Comparison of ENCODE assay signal across 33 cellular contexts in genomic region chrX:41732260-41732659, GRCh38. TPM values are rescaled to one million over a fixed set of nuclear protein-coding genes. Genes with fewer than 3 reads are reported as not detected.
DNase-seq lines count a peak whose midpoint lies in the region; ATAC-seq and TF ChIP-seq lines count a peak whose summit lies in the region.
"Had no signal": no experiment of that assay in that cellular context is flagged by ENCODE, and none has a peak within 500 bp of the region (broad histone marks: within the 10 kb centered on the region; RNA-seq: fewer than 3 reads in every experiment).

No MANE protein-coding gene starts in this region.

- 0 out of 2 replicates have a peak, but pooled peaks cover 3% of the 10 kb centered on the region for H3K4me1 ChIP-seq in GM23338 (ENCODE audit: insufficient read depth)
- H3K4me1 ChIP-seq: ascending aorta, Caco-2, uterus had no signal

- H3K4me1 Mint-ChIP-seq in GM23338 (peaks cover 14% of the 10 kb centered on the region), WTC11 (peaks cover 10% of the 10 kb centered on the region), naive B cell (peaks cover 22 to 41% (median 24%) of the 10 kb centered on the region in 3 donors)
- H3K4me1 Mint-ChIP-seq: endodermal cell had no signal

- POLR2A ChIA-PET in WTC11 (lab: Charles Lee) = interaction anchor here (0.7 kb wide), 2 partner anchors 22 to 208 kb away, joined by 3 to 4 read pairs; no protein-coding TSS in a partner anchor

- no peaks in the 10 kb centered on the region for H3K27me3 ChIP-seq in GM23338 (ENCODE audit: insufficient read depth)
- H3K27me3 ChIP-seq: ascending aorta had no signal

- CTCF ChIA-PET in WTC11 (lab: Charles Lee) = no interaction called here

- H3K27me3 Mint-ChIP-seq in GM23338 (ENCODE audit: insufficient read depth, low read depth, poor library complexity) = peaks cover 2% of the 10 kb centered on the region
- H3K27me3 Mint-ChIP-seq in WTC11 (ENCODE audit: low read depth) = no peaks in the 10 kb centered on the region
- no peaks in the 10 kb centered on the region for H3K27me3 Mint-ChIP-seq in naive B cell
- H3K27me3 Mint-ChIP-seq: activated CD4-positive, alpha-beta memory T cell treated with anti-CD3 and anti-CD28 coated beads, Interleukin-2, amount 10 ng/mL, durations not matched to agents 7 days and 5 days; stimulated activated naive CD8-positive, alpha-beta T cell treated with anti-CD3 and anti-CD28 coated beads, Interleukin-15, Interleukin-2, amounts not matched to agents 100 ng/mL and 50 ng/mL, for 24 hours had no signal

- H4K20me1 ChIP-seq in GM23338 (replicated peaks; ENCODE audit: insufficient read depth) = no peaks in the 10 kb centered on the region

- H3K36me3 ChIP-seq in GM23338 (ENCODE audit: insufficient read depth) = no peaks in the 10 kb centered on the region
- H3K36me3 ChIP-seq: ascending aorta, thoracic aorta, uterus had no signal

- H3K27ac ChIP-seq in GM23338 (ENCODE audit: low read depth) = no peak overlapping the region
- H3K27ac ChIP-seq: KMS-11, thoracic aorta, uterus had no signal

- no peak overlapping the region for H3K4me3 ChIP-seq in GM23338
- H3K4me3 ChIP-seq: ascending aorta, smooth muscle cell, thoracic aorta, uterus had no signal

- H3K79me2 ChIP-seq in GM23338 (replicated peaks; ENCODE audit: insufficient read depth) = no peaks in the 10 kb centered on the region

- no peaks in the 10 kb centered on the region for H3K9me2 ChIP-seq in GM23338 (ENCODE audit: insufficient read depth)

- peak; percentile 5 for DNase-seq in CD1c-positive myeloid dendritic cell (ENCODE audit: extremely low spot score)
- peak; percentile 2 for DNase-seq in GM23338 (ENCODE audit: low spot score)
- no peak for DNase-seq in WTC11 (ENCODE audit: low spot score)
- DNase-seq in naive B cell = no peak
- no peak for DNase-seq in KG1 (lab: John Stamatoyannopoulos, UW)
- DNase-seq: activated CD4-positive, alpha-beta memory T cell treated with anti-CD3 and anti-CD28 coated beads, Interleukin-2, amount 10 ng/mL, durations not matched to agents 7 days and 5 days; activated effector memory CD4-positive, alpha-beta T cell treated with Interleukin-2 at 50 U/mL for 16 hours; Caco-2; caudate nucleus; DMS79; endodermal cell; GOT3; NCI-H1417; NCI-H2029 treated with DMSO at 0.1 percent for 48 hours; NCI-H526; right cardiac atrium; SHP77; uterus had no signal

- H3K27ac Mint-ChIP-seq in GM23338 (no peak overlapping the region), WTC11 (peak overlapping the region; percentile 55), naive B cell (peak overlapping the region in 5 of 6 donors; percentile 30 to 88 (median 63))
- H3K27ac Mint-ChIP-seq: activated CD4-positive, alpha-beta memory T cell treated with anti-CD3 and anti-CD28 coated beads, Interleukin-2, amount 10 ng/mL, durations not matched to agents 7 days and 5 days; activated naive CD4-positive, alpha-beta T cell treated with anti-CD3 and anti-CD28 coated beads, Interleukin-2, amount 50 U/mL, for 72 hours; endodermal cell; stimulated activated naive CD8-positive, alpha-beta T cell treated with anti-CD3 and anti-CD28 coated beads, Interleukin-15, Interleukin-2, amounts not matched to agents 100 ng/mL and 50 ng/mL, for 24 hours had no signal

- no peaks in the 10 kb centered on the region for H3F3A ChIP-seq in GM23338 (replicated peaks; ENCODE audit: low read depth)

- TF ChIP-seq CTCF in GM23338 (conservative IDR thresholded peaks at IDR 0.05; ENCODE audit: low read depth in 2 of 2) (no peak), WTC11 (IDR thresholded peaks at IDR 0.05) (no peak)

- H3K4me3 Mint-ChIP-seq in GM23338 = no peak overlapping the region
- H3K4me3 Mint-ChIP-seq in WTC11 = no peak overlapping the region
- peak overlapping the region in 1 of 8 donors; percentile 19 for H3K4me3 Mint-ChIP-seq in naive B cell
- H3K4me3 Mint-ChIP-seq: activated CD4-positive, alpha-beta memory T cell treated with anti-CD3 and anti-CD28 coated beads, Interleukin-2, amount 10 ng/mL, durations not matched to agents 7 days and 5 days; endodermal cell; stimulated activated naive CD8-positive, alpha-beta T cell treated with anti-CD3 and anti-CD28 coated beads, Interleukin-15, Interleukin-2, amounts not matched to agents 100 ng/mL and 50 ng/mL, for 24 hours had no signal

- H3K4me2 ChIP-seq in GM23338 = no peak overlapping the region
- H3K4me2 ChIP-seq: KMS-11, smooth muscle cell had no signal

- peak; percentile 71 for ATAC-seq in GM23338
- ATAC-seq in WTC11 = peak; percentile 67
- ATAC-seq in naive B cell (ENCODE audit: low read depth in 2 of 2) = no peak
- ATAC-seq in GM21367 (IDR thresholded peaks at IDR 0.05; ENCODE audit: unreplicated experiment) = no peak
- no peak for ATAC-seq in HG02970 (IDR thresholded peaks at IDR 0.05; ENCODE audit: low FRiP score, unreplicated experiment)
- ATAC-seq: activated naive CD4-positive, alpha-beta T cell treated with anti-CD3 and anti-CD28 coated beads, Interleukin-2, amount 50 U/mL, for 72 hours; esophagus mucosa; Panc1; right cardiac atrium had no signal

- H3K9me3 Mint-ChIP-seq in GM23338 (no peaks in the 10 kb centered on the region), WTC11 (no peaks in the 10 kb centered on the region), naive B cell (peaks cover 0 to 2% (median 0%) of the 10 kb centered on the region in 7 donors)
- H3K9me3 Mint-ChIP-seq: activated CD4-positive, alpha-beta memory T cell treated with anti-CD3 and anti-CD28 coated beads, Interleukin-2, amount 10 ng/mL, durations not matched to agents 7 days and 5 days; activated naive CD4-positive, alpha-beta T cell treated with anti-CD3 and anti-CD28 coated beads, Interleukin-2, amount 50 U/mL, for 72 hours; stimulated activated naive CD8-positive, alpha-beta T cell treated with anti-CD3 and anti-CD28 coated beads, Interleukin-15, Interleukin-2, amounts not matched to agents 100 ng/mL and 50 ng/mL, for 24 hours had no signal

- no peak overlapping the region for H2AFZ ChIP-seq in GM23338

- H3K36me3 Mint-ChIP-seq in GM23338 (ENCODE audit: low read depth) (peaks cover 2% of the 10 kb centered on the region; the same call in 1 of the 3 replicates), WTC11 (no peaks in the 10 kb centered on the region), naive B cell (peaks cover 0 to 7% of the 10 kb centered on the region in 2 donors)
- H3K36me3 Mint-ChIP-seq: activated naive CD4-positive, alpha-beta T cell treated with anti-CD3 and anti-CD28 coated beads, Interleukin-2, amount 50 U/mL, for 72 hours had no signal

TF ChIP-seq in WTC11, 78 proteins besides CTCF, POLR2A, EP300 and RAD21:
- no peak for TF ChIP-seq NR3C1 (CRISPR knock-in tag; conservative IDR thresholded peaks at IDR 0.05; ENCODE audit: low read depth)
- TF ChIP-seq TEAD4 (CRISPR knock-in tag; IDR thresholded peaks at IDR 0.05) = no peak
- no peak for TF ChIP-seq FOXP1 (CRISPR knock-in tag; IDR thresholded peaks at IDR 0.05; ENCODE audit: borderline replicate concordance)
- no peak for TF ChIP-seq ATF1 (CRISPR knock-in tag; IDR thresholded peaks at IDR 0.05)
- TF ChIP-seq ATF6 (CRISPR knock-in tag; IDR thresholded peaks at IDR 0.05) = no peak
- TF ChIP-seq, protein P1, sequence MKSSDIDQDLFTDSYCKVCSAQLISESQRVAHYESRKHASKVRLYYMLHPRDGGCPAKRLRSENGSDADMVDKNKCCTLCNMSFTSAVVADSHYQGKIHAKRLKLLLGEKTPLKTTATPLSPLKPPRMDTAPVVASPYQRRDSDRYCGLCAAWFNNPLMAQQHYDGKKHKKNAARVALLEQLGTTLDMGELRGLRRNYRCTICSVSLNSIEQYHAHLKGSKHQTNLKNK (CRISPR knock-in tag; IDR thresholded peaks at IDR 0.05) = no peak

RNA-seq across cellular contexts. Expression of gene GPR82, which starts 8.3 kb away (rescaled TPM):
- not detected in 2 replicates for total RNA-seq in GM23338 (2014; rRNA removed; shearing (Covaris generic))
- 0.32 and 0.35 TPM in 2 replicates for polyA plus RNA-seq in GM23338 (2016; fragmentation: Nextera tagmentation; extraction: Ambion mirVana)
- not detected in 3 replicates for total RNA-seq in WTC11 (2021)
- polyA plus RNA-seq in naive B cell (ENCODE audit: low read depth in 6 of 6) = under 1 TPM; 0.16 to 0.52 (median 0.25) TPM
- total RNA-seq: activated CD4-positive, alpha-beta memory T cell treated with anti-CD3 and anti-CD28 coated beads, Interleukin-2, amount 10 ng/mL, durations not matched to agents 7 days and 5 days; activated naive CD4-positive, alpha-beta T cell treated with anti-CD3 and anti-CD28 coated beads, Interleukin-2, amount 50 U/mL, for 72 hours; ascending aorta; Caco-2; endodermal cell; fibroblast of villous mesenchyme; kidney epithelial cell; myocyte; smooth muscle cell had no signal
- polyA plus RNA-seq: BJ had no signal

RNA-seq across cellular contexts. Expression of gene GPR34, which starts 43.5 kb away (rescaled TPM):
- total RNA-seq in GM23338 (2014; rRNA removed; shearing (Covaris generic)) = not detected in 2 replicates
- 0.17 and 0.55 TPM in 2 replicates for polyA plus RNA-seq in GM23338 (2016; fragmentation: Nextera tagmentation; extraction: Ambion mirVana)
- total RNA-seq in WTC11 (2021) = 0.09 TPM in 1 of 3 replicates, not detected in the others
- under 1 TPM in 2 of 6 donors, not detected in 4; 0.16 to 0.39 TPM for polyA plus RNA-seq in naive B cell (ENCODE audit: low read depth in 6 of 6)
- total RNA-seq: activated CD4-positive, alpha-beta memory T cell treated with anti-CD3 and anti-CD28 coated beads, Interleukin-2, amount 10 ng/mL, durations not matched to agents 7 days and 5 days; Caco-2; endodermal cell; kidney epithelial cell; T-helper 2 cell treated with Interferon-gamma antibody and Interleukin-4, amounts not matched to agents 100 ng/mL and 5 ng/mL, for 36 hours had no signal
- polyA plus RNA-seq: BJ had no signal

Comparison
In these comparisons a context has a peak if more than half of its experiments do, and no peak if none do; other contexts are left out.
1. DNase-seq: peak in CD1c-positive myeloid dendritic cell (single experiment) and GM23338 (single experiment); none in WTC11 (single experiment), naive B cell (single experiment) and KG1 (single experiment).
2. ATAC-seq: peak in GM23338 (single experiment) and WTC11 (single experiment); none in naive B cell (0 of 2), GM21367 (single experiment) and HG02970 (single experiment).